In the genomic region with DNA sequence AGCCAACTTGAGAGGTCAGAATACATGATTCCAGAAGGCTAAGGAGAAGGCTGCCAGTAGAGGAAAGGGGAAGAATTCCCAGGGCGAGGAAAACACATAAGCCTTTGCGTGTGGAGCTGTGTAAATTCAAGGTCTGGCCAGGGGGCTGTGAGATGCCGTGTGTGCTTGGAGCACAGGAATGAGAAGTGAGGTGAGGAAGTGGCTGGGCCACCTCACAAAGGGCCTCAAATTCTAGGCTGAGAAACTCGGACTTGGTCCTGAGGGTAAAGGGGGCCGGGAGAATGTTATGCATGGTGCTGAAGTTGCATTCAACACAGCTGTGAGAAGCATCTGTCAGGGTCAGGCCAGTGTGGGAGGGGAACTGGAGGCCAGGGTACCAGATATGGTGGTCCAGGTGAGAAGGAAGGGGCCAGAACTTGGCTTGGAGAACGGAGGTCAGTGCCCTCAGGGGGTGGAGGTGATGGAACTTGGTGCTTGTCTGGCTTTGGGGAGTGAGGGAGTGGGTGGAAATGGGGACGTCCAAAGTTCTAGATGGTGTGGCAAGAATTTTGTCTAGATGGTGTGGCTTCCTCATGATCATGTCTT, we compare ENCODE assay signal across 7 cellular contexts. TPM values are rescaled to one million over a fixed set of nuclear protein-coding genes. Genes with fewer than 3 reads are reported as not detected.
DNase-seq lines count a peak whose midpoint lies in the region; ATAC-seq and TF ChIP-seq lines count a peak whose summit lies in the region.

No MANE protein-coding gene starts in this region.

- H3K4me1 Mint-ChIP-seq in activated naive CD8-positive, alpha-beta T cell treated with anti-CD3 and anti-CD28 coated beads for 36 hours, result peaks cover 57% of the 10 kb centered on the region
- peaks cover 48 to 76% of the 10 kb centered on the region in 2 donors for H3K4me1 Mint-ChIP-seq in stimulated activated naive B cell treated with anti-CD40 and anti-IgM and Interleukin-4, amounts not matched to agents 10 μg/mL and 1 μg/mL and 100 μg/mL, for 72 hours

- peaks cover 41% of the 10 kb centered on the region for H3K36me3 Mint-ChIP-seq in activated naive CD8-positive, alpha-beta T cell treated with anti-CD3 and anti-CD28 coated beads for 36 hours
- peaks cover 37 to 52% of the 10 kb centered on the region in 2 donors for H3K36me3 Mint-ChIP-seq in stimulated activated naive B cell treated with anti-CD40 and anti-IgM and Interleukin-4, amounts not matched to agents 10 μg/mL and 1 μg/mL and 100 μg/mL, for 72 hours

- no peak for ATAC-seq in stimulated activated naive B cell treated with anti-CD40 and anti-IgM and Interleukin-4, amounts not matched to agents 10 μg/mL and 1 μg/mL and 100 μg/mL, for 72 hours (replicated peaks)
- no peak for ATAC-seq in GM18873 (IDR thresholded peaks at IDR 0.05; ENCODE audit: low FRiP score, unreplicated experiment)

- DNase-seq in HL-60 (ENCODE audit: low read depth in 1 of 2, low spot score in 1 of 2) (no peak), C1 segment of cervical spinal cord (lab: John Stamatoyannopoulos, UW) (no peak), GM03348 (ENCODE audit: low spot score) (no peak)
- DNase-seq in activated naive CD8-positive, alpha-beta T cell treated with anti-CD3 and anti-CD28 coated beads for 36 hours, result no peak
- DNase-seq in stimulated activated naive B cell treated with anti-CD40 and anti-IgM and Interleukin-4, amounts not matched to agents 10 μg/mL and 1 μg/mL and 100 μg/mL, for 72 hours, result no peak

- H3K27ac ChIP-seq in HL-60 (replicated peaks), result peak overlapping the region; percentile 90

- H3K4me3 ChIP-seq in HL-60 (replicated peaks; ENCODE audit: insufficient read depth, low read length) (peak overlapping the region; percentile 83), iPS-18c (ENCODE audit: insufficient read depth, low read depth, low read length) (peak overlapping the region; percentile 95)

- peaks cover 9% of the 10 kb centered on the region for H3K9me3 ChIP-seq in iPS-18c (ENCODE audit: control insufficient read depth, insufficient read depth, low read length)

- H3K9me3 Mint-ChIP-seq in activated naive CD8-positive, alpha-beta T cell treated with anti-CD3 and anti-CD28 coated beads for 36 hours, result peaks cover 6% of the 10 kb centered on the region
- peaks cover 0 to 4% of the 10 kb centered on the region in 2 donors for H3K9me3 Mint-ChIP-seq in stimulated activated naive B cell treated with anti-CD40 and anti-IgM and Interleukin-4, amounts not matched to agents 10 μg/mL and 1 μg/mL and 100 μg/mL, for 72 hours

- H3K27me3 ChIP-seq in HL-60 (ENCODE audit: insufficient read depth, poor library complexity, severe bottlenecking), result no peaks in the 10 kb centered on the region

- H3K27ac Mint-ChIP-seq in activated naive CD8-positive, alpha-beta T cell treated with anti-CD3 and anti-CD28 coated beads for 36 hours, result peak overlapping the region; percentile 100
- H3K27ac Mint-ChIP-seq in stimulated activated naive B cell treated with anti-CD40 and anti-IgM and Interleukin-4, amounts not matched to agents 10 μg/mL and 1 μg/mL and 100 μg/mL, for 72 hours, result peak overlapping the region; percentile 100

- TF ChIP-seq CTCF in HL-60 (IDR thresholded peaks at IDR 0.05; ENCODE audit: insufficient read depth, low read length), result no peak

- no peaks in the 10 kb centered on the region for H3K27me3 Mint-ChIP-seq in activated naive CD8-positive, alpha-beta T cell treated with anti-CD3 and anti-CD28 coated beads for 36 hours
- no peaks in the 10 kb centered on the region for H3K27me3 Mint-ChIP-seq in stimulated activated naive B cell treated with anti-CD40 and anti-IgM and Interleukin-4, amounts not matched to agents 10 μg/mL and 1 μg/mL and 100 μg/mL, for 72 hours

- H3K4me3 Mint-ChIP-seq in activated naive CD8-positive, alpha-beta T cell treated with anti-CD3 and anti-CD28 coated beads for 36 hours, result peak overlapping the region; percentile 100
- H3K4me3 Mint-ChIP-seq in stimulated activated naive B cell treated with anti-CD40 and anti-IgM and Interleukin-4, amounts not matched to agents 10 μg/mL and 1 μg/mL and 100 μg/mL, for 72 hours, result peak overlapping the region; percentile 89 to 98

RNA-seq across cellular contexts. Expression of a gene that starts 4.9 kb away (rescaled TPM):
- total RNA-seq in activated naive CD8-positive, alpha-beta T cell treated with anti-CD3 and anti-CD28 coated beads for 36 hours, result 10 to 100 TPM; 29.6 to 30.6 TPM

RNA-seq across cellular contexts. Expression of a gene that starts 7.5 kb away (rescaled TPM):
- 10 to 100 TPM; 39.9 to 42.3 TPM for total RNA-seq in activated naive CD8-positive, alpha-beta T cell treated with anti-CD3 and anti-CD28 coated beads for 36 hours

RNA-seq across cellular contexts. Expression of a gene that starts 11.6 kb away (rescaled TPM):
- 1 to 10 TPM; 3.7 to 3.9 TPM for total RNA-seq in activated naive CD8-positive, alpha-beta T cell treated with anti-CD3 and anti-CD28 coated beads for 36 hours

RNA-seq across cellular contexts. Expression of a gene that starts 12.1 kb away (rescaled TPM):
- 10 to 100 TPM; 10.9 to 12.0 TPM for total RNA-seq in activated naive CD8-positive, alpha-beta T cell treated with anti-CD3 and anti-CD28 coated beads for 36 hours

RNA-seq across cellular contexts. Expression of a gene that starts 18.9 kb away (rescaled TPM):
- 100 to 1,000 TPM; 341 to 345 TPM for total RNA-seq in activated naive CD8-positive, alpha-beta T cell treated with anti-CD3 and anti-CD28 coated beads for 36 hours
